Comparison of ENCODE assay signal across 8 cellular contexts in genomic region chr14:61695695-61696527, GRCh38. TPM values are rescaled to one million over a fixed set of nuclear protein-coding genes. Genes with fewer than 3 reads are reported as not detected.
DNase-seq lines count a peak whose midpoint lies in the region; ATAC-seq, FAIRE-seq and TF ChIP-seq lines count a peak whose summit lies in the region.

No MANE protein-coding gene starts in this region.

- TF ChIP-seq CTCF in CD14-positive monocyte (IDR thresholded peaks at IDR 0.05) (no peak), RWPE1 (conservative IDR thresholded peaks at IDR 0.05; ENCODE audit: low read depth) (no peak)

- peak overlapping the region; percentile 98 for H3K27ac ChIP-seq in RWPE1
- H3K27ac ChIP-seq in neuronal stem cell (replicated peaks; ENCODE audit: low read length): peak overlapping the region; percentile 100
- peak overlapping the region; percentile 97 for H3K27ac ChIP-seq in thymus (ENCODE audit: low read depth)

- peak overlapping the region; percentile 100 for H3K23ac ChIP-seq in neuronal stem cell (ENCODE audit: low read depth, low read length, poor library complexity)

- peak overlapping the region; percentile 95 to 97 for H3K4me3 Mint-ChIP-seq in CD14-positive monocyte
- H3K4me3 Mint-ChIP-seq in IgD-negative memory B cell: peak overlapping the region; percentile 92 to 99 (median 96)

- H3K4me1 Mint-ChIP-seq in CD14-positive monocyte: peaks cover 21% of the 10 kb centered on the region
- H3K4me1 Mint-ChIP-seq in IgD-negative memory B cell: peaks cover 39 to 44% (median 40%) of the 10 kb centered on the region in 3 donors

- peak overlapping the region; percentile 94 for H3K14ac ChIP-seq in neuronal stem cell (ENCODE audit: low read length)

- H2BK120ac ChIP-seq in neuronal stem cell (ENCODE audit: low read depth, low read length): peak overlapping the region; percentile 98

- peak overlapping the region; percentile 94 to 98 (median 97) for H3K27ac Mint-ChIP-seq in CD14-positive monocyte
- H3K27ac Mint-ChIP-seq in IgD-negative memory B cell: peak overlapping the region; percentile 83 to 97 (median 96)

- H3K79me1 ChIP-seq in neuronal stem cell (ENCODE audit: low read depth, low read length): no peaks in the 10 kb centered on the region

- H2AFZ ChIP-seq in neuronal stem cell (ENCODE audit: low read length): peak overlapping the region; percentile 92

- H3K4me3 ChIP-seq in neuronal stem cell (ENCODE audit: low read length in 2 of 2) (peak overlapping the region; percentile 87 to 92), thymus (ENCODE audit: low read length) (peak overlapping the region; percentile 94)

- DNase-seq in CD14-positive monocyte (ENCODE audit: low spot score) (peak; percentile 52), RWPE1 (ENCODE audit: low spot score) (peak; percentile 40), activated gamma-delta T cell treated with Interleukin-2 at 50 U/mL for 16 hours (peak; percentile 30), frontal cortex (ENCODE audit: low spot score in 2 of 2) (peak; percentile 17 to 18), neuronal stem cell (ENCODE audit: low spot score) (peak; percentile 76)

- H3K18ac ChIP-seq in neuronal stem cell (ENCODE audit: low read length): peak overlapping the region; percentile 100

- peak; percentile 4 for ATAC-seq in GM21360 (IDR thresholded peaks at IDR 0.05; ENCODE audit: unreplicated experiment)

- peak overlapping the region; percentile 33 for H3K4me2 ChIP-seq in neuronal stem cell (ENCODE audit: insufficient read depth, low read length, poor library complexity, severe bottlenecking)

- peak overlapping the region; percentile 99 for H2AK5ac ChIP-seq in neuronal stem cell (ENCODE audit: low read depth, low read length)

- no peak overlapping the region for H2BK12ac ChIP-seq in neuronal stem cell (ENCODE audit: low read length)

- peak overlapping the region; percentile 79 for H4K91ac ChIP-seq in neuronal stem cell (ENCODE audit: low read depth, low read length, poor library complexity)

- peak overlapping the region; percentile 100 for H2BK5ac ChIP-seq in neuronal stem cell (ENCODE audit: low read length)

- peak overlapping the region; percentile 97 for H3K9ac ChIP-seq in neuronal stem cell (ENCODE audit: low read depth, low read length, poor library complexity)

- intact Hi-C loops in CD14-positive monocyte (cut with micrococcal nuclease): loop anchor here in 1 of 2 donors (2.0 kb wide), 1 partner anchor 33 kb away; no protein-coding TSS in a partner anchor

- POLR2A ChIA-PET in RWPE1 (lab: Yijun Ruan, JAX; ENCODE audit: low non-redundant PET): interaction anchor here (1.0 kb wide), 2 partner anchors 158 to 171 kb away, joined by 3 to 8 read pairs; no protein-coding TSS in a partner anchor

- H3K36me3 ChIP-seq in neuronal stem cell (replicated peaks in 1 of 2; ENCODE audit: control insufficient read depth in 2 of 2, insufficient read depth in 2 of 2, low read length in 2 of 2) (peaks cover 0 to 8% of the 10 kb centered on the region in 2 donors), thymus (ENCODE audit: control insufficient read depth, insufficient read depth) (no peaks in the 10 kb centered on the region)

- peak overlapping the region; percentile 82 for H4K8ac ChIP-seq in neuronal stem cell (ENCODE audit: low read depth, low read length)

- H3K9me3 ChIP-seq in neuronal stem cell (replicated peaks in 1 of 2; ENCODE audit: control insufficient read depth in 2 of 2, insufficient read depth in 1 of 2, low read depth in 1 of 2, low read length in 2 of 2) (no peaks in the 10 kb centered on the region), thymus (ENCODE audit: control insufficient read depth) (no peaks in the 10 kb centered on the region)

- FAIRE-seq in frontal cortex (lab: Jason Lieb, UNC): no peak

- H2BK15ac ChIP-seq in neuronal stem cell (ENCODE audit: low read length): peak overlapping the region; percentile 97

- H3K9me3 Mint-ChIP-seq in CD14-positive monocyte (peaks cover 0 to 1% (median 0%) of the 10 kb centered on the region in 7 donors), IgD-negative memory B cell (peaks cover 0 to under 1% (median 0%) of the 10 kb centered on the region in 3 donors)

- H3K27me3 ChIP-seq in neuronal stem cell (ENCODE audit: control insufficient read depth in 3 of 3, insufficient read depth in 3 of 3, low read depth in 1 of 3, low read length in 3 of 3) (no peaks in the 10 kb centered on the region), thymus (ENCODE audit: control insufficient read depth, insufficient read depth) (no peaks in the 10 kb centered on the region)

- H3K27me3 Mint-ChIP-seq in CD14-positive monocyte (ENCODE audit: low read depth in 3 of 3): peaks cover 0 to 3% (median 1%) of the 10 kb centered on the region in 3 donors
- H3K27me3 Mint-ChIP-seq in IgD-negative memory B cell: peaks cover under 1% of the 10 kb centered on the region

- H3K4me1 ChIP-seq in neuronal stem cell (ENCODE audit: control insufficient read depth in 2 of 2, insufficient read depth in 1 of 2, low read depth in 1 of 2, low read length in 2 of 2) (peaks cover 6 to 7% of the 10 kb centered on the region in 2 donors), thymus (ENCODE audit: control insufficient read depth, insufficient read depth, low read length) (peaks cover 6% of the 10 kb centered on the region)

- peak overlapping the region; percentile 95 for H3K4ac ChIP-seq in neuronal stem cell (ENCODE audit: low read length)

- no CpG with 5 or more reads among the region's 70 CpGs for WGBS in neuronal stem cell (ENCODE audit: extremely low coverage in 2 of 2, insufficient read length in 2 of 2, insufficient replicate concordance in 1 of 2), 2 donors
- under 1% methylated on average over 70 of the region's 70 CpGs for WGBS in thymus

- H3K36me3 Mint-ChIP-seq in CD14-positive monocyte (peaks cover 3 to 35% of the 10 kb centered on the region in 2 donors), IgD-negative memory B cell (no peaks in the 10 kb centered on the region)

- CTCF ChIA-PET in RWPE1 (lab: Yijun Ruan, JAX): no interaction called here

RNA-seq across cellular contexts. Expression of gene HIF1A, which starts 0.6 kb away (rescaled TPM):
- 100 to 1,000 TPM in 1 of 2 donors, 10 to 100 TPM in 1; 79.0 to 137 TPM for polyA plus RNA-seq in CD14-positive monocyte
- 88.0 TPM for polyA plus RNA-seq in IgD-negative memory B cell
- 151 TPM for total RNA-seq in frontal cortex
- polyA plus RNA-seq in neuronal stem cell (2013, experiment 1 of 2): 149 TPM
- 154 TPM for polyA plus RNA-seq in neuronal stem cell (2013, experiment 2 of 2)
- 75.6 TPM for polyA plus RNA-seq in thymus

Comparison
In these comparisons a context has a peak if more than half of its experiments do, and no peak if none do; other contexts are left out.
1. Peak in every context shown above with its lines: DNase-seq, ATAC-seq, H3K4me3 ChIP-seq and H3K27ac ChIP-seq.
2. DNase-seq: peak in every context shown above with its lines; median percentile 76 in neuronal stem cell; 52 in CD14-positive monocyte; 40 in RWPE1; 30 in activated gamma-delta T cell treated with Interleukin-2 at 50 U/mL for 16 hours; 18 in frontal cortex.